9 cellular contexts compared by ENCODE assay signal in genomic region chr19:1275260-1275975, GRCh38. TPM values are rescaled to one million over a fixed set of nuclear protein-coding genes. Genes with fewer than 3 reads are reported as not detected.
A peak's percentile ranks its signal among the peaks of the same experiment; 100 is the strongest.
DNase-seq lines count a peak whose midpoint lies in the region; ATAC-seq, FAIRE-seq and TF ChIP-seq lines count a peak whose summit lies in the region.
"Had no signal": no experiment of that assay in that cellular context is flagged by ENCODE, and none has a peak within 500 bp of the region (broad histone marks: within the 10 kb centered on the region; RNA-seq: fewer than 3 reads in every experiment).

Gene FAM174C (plus strand): TSS chr19:1275530. CDS start chr19:1275550, 20 bp downstream.

- intact Hi-C loops in activated CD4-positive, alpha-beta T cell treated with anti-CD3 and anti-CD28 coated beads for 36 hours (cut with DNase I, micrococcal nuclease), result loop anchor here (1.0 to 5.0 kb wide), 15 partner anchors 14 to 612 kb away; partner anchors contain the start of genes DAZAP1 (in 2 of the 2), NDUFS7 (in 2 of the 2), MBD3 (in 1 of the 2) and PCSK4 (in 1 of the 2)

- TF ChIP-seq CTCF in chondrocyte (IDR thresholded peaks at IDR 0.05), result no peak

- peak within 1 kb of the TSS; percentile 83 for H3K4me3 Mint-ChIP-seq in activated CD4-positive, alpha-beta T cell treated with anti-CD3 and anti-CD28 coated beads for 36 hours
- peak within 1 kb of the TSS; percentile 65 for H3K4me3 Mint-ChIP-seq in chondrocyte (ENCODE audit: unreplicated experiment)

- ATAC-seq in HG03442 (IDR thresholded peaks at IDR 0.05; ENCODE audit: unreplicated experiment), result peak; percentile 72
- ATAC-seq in activated CD4-positive, alpha-beta T cell treated with anti-CD3 and anti-CD28 coated beads for 36 hours, result peak; percentile 82

- peaks cover 54% of the 10 kb centered on the region for H3K4me1 Mint-ChIP-seq in activated CD4-positive, alpha-beta T cell treated with anti-CD3 and anti-CD28 coated beads for 36 hours
- H3K4me1 Mint-ChIP-seq in chondrocyte (ENCODE audit: low read depth), result peaks cover 47% of the 10 kb centered on the region

- no peaks in the 10 kb centered on the region for H3K9me3 Mint-ChIP-seq in activated CD4-positive, alpha-beta T cell treated with anti-CD3 and anti-CD28 coated beads for 36 hours (ENCODE audit: low read depth)
- H3K9me3 Mint-ChIP-seq in chondrocyte (ENCODE audit: low read depth), result no peaks in the 10 kb centered on the region

- H3K27me3 Mint-ChIP-seq in activated CD4-positive, alpha-beta T cell treated with anti-CD3 and anti-CD28 coated beads for 36 hours, result no peaks in the 10 kb centered on the region
- no peaks in the 10 kb centered on the region for H3K27me3 Mint-ChIP-seq in chondrocyte (ENCODE audit: low read depth)

- POLR2A ChIA-PET in activated CD4-positive, alpha-beta T cell treated with anti-CD3 and anti-CD28 coated beads for 36 hours (lab: Charles Lee), result interaction anchor here (0.7 to 1.0 kb wide), 5 partner anchors 9 to 167 kb away, joined by 3 to 5 read pairs (median 3); no protein-coding TSS in a partner anchor

- peak within 1 kb of the TSS; percentile 95 for H3K27ac Mint-ChIP-seq in activated CD4-positive, alpha-beta T cell treated with anti-CD3 and anti-CD28 coated beads for 36 hours
- H3K27ac Mint-ChIP-seq in chondrocyte (ENCODE audit: unreplicated experiment), result peak within 1 kb of the TSS; percentile 92

- CTCF ChIA-PET in activated CD4-positive, alpha-beta T cell treated with anti-CD3 and anti-CD28 coated beads for 36 hours (lab: Charles Lee), result interaction anchor here (0.6 to 1.0 kb wide), 2 partner anchors 9 to 31 kb away, joined by 3 to 12 read pairs; no protein-coding TSS in a partner anchor

- FAIRE-seq in GM19239 (lab: Jason Lieb, UNC), result peak; percentile 96
- FAIRE-seq: TTC549 had no signal

- DNase-seq in Ammon's horn (ENCODE audit: low spot score) (peak; percentile 98), GM19239 (ENCODE audit: insufficient read length, low spot score) (peak; percentile 96), NCI-H524 (lab: John Stamatoyannopoulos, UW) (peak; percentile 92 to 96), chondrocyte (ENCODE audit: low spot score) (no peak), kidney tubule cell (ENCODE audit: low spot score) (peak; percentile 98)
- peak; percentile 99 for DNase-seq in activated CD4-positive, alpha-beta T cell treated with anti-CD3 and anti-CD28 coated beads for 36 hours
- DNase-seq in stimulated activated CD4-positive, alpha-beta T cell treated with anti-CD3 and anti-CD28 coated beads, Interleukin-1b, Interleukin-23, amount 100 ng/mL, for 24 hours (ENCODE audit: low read depth in 4 of 4, low spot score in 1 of 4), result peak; percentile 87 to 96 (median 93)

- H3K36me3 Mint-ChIP-seq in activated CD4-positive, alpha-beta T cell treated with anti-CD3 and anti-CD28 coated beads for 36 hours (ENCODE audit: low read depth), result peaks cover 65% of the 10 kb centered on the region
- peaks cover 31% of the 10 kb centered on the region for H3K36me3 Mint-ChIP-seq in chondrocyte (ENCODE audit: low read depth)

RNA-seq across cellular contexts. Expression of gene FAM174C, which starts in this region (rescaled TPM):
- total RNA-seq in activated CD4-positive, alpha-beta T cell treated with anti-CD3 and anti-CD28 coated beads for 36 hours, result 10 to 100 TPM; 75.3 to 88.3 TPM
- 32.7 to 41.3 TPM (median 36.1 TPM) in 3 replicates for total RNA-seq in chondrocyte
